In the genomic region with DNA sequence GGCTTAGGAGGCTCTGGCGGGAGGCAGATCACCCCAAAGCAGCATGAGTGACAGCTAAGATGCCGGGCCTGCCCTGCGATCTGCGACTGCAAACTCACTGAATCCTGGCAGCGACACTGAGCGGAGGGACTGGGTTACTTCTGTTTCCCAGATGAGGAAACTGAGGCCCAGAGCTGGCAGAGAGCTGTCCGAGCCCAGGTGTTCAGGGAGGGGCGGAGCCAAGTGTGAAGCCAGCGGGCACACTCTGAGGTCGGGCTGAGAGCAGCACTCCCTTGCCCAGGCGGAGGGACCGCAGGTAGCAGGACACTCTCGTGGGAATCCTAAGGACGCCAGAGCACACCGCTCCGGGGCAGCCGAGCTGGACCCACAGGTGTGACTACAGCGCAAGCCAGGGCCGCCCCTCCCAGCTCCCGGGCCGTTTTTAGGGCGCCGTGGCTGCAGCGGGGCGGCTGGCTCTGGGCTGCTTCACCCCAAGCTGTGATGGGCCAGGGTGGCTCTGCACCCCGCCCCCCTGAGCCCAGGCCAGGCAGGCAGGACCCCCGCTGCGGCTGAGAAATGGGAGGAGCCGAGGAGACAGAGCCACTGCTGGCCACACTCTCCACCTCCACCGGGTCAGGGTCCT, we compare ENCODE assay signal across 17 cellular contexts. TPM values are rescaled to one million over a fixed set of nuclear protein-coding genes. Genes with fewer than 3 reads are reported as not detected.
A peak's percentile ranks its signal among the peaks of the same experiment; 100 is the strongest.
DNase-seq lines count a peak whose midpoint lies in the region; ATAC-seq, FAIRE-seq and TF ChIP-seq lines count a peak whose summit lies in the region.
"Had no signal": no experiment of that assay in that cellular context is flagged by ENCODE, and none has a peak within 500 bp of the region (broad histone marks: within the 10 kb centered on the region; RNA-seq: fewer than 3 reads in every experiment).

No MANE protein-coding gene starts in this region.

- H3K36me3 ChIP-seq in left ventricle myocardium inferior, result no peaks in the 10 kb centered on the region
- peaks cover 12% of the 10 kb centered on the region for H3K36me3 ChIP-seq in NT2/D1 (ENCODE audit: insufficient read depth, insufficient read length, low read length)
- no peaks in the 10 kb centered on the region for H3K36me3 ChIP-seq in kidney (ENCODE audit: control insufficient read depth in 1 of 2, insufficient read depth in 2 of 2, low read length in 2 of 2)
- H3K36me3 ChIP-seq in gastroesophageal sphincter, result no peaks in the 10 kb centered on the region
- H3K36me3 ChIP-seq: heart left ventricle, sigmoid colon had no signal

- H3K9me3 ChIP-seq in left ventricle myocardium inferior (replicated peaks), result no peaks in the 10 kb centered on the region
- H3K9me3 ChIP-seq in NT2/D1 (ENCODE audit: insufficient read depth, low read length), result no peaks in the 10 kb centered on the region
- H3K9me3 ChIP-seq in kidney (ENCODE audit: control insufficient read depth in 1 of 2, low read length in 2 of 2), result no peaks in the 10 kb centered on the region
- no peaks in the 10 kb centered on the region for H3K9me3 ChIP-seq in gastroesophageal sphincter
- H3K9me3 ChIP-seq: heart left ventricle, sigmoid colon had no signal

- peaks cover 5% of the 10 kb centered on the region for H3K4me1 ChIP-seq in left ventricle myocardium inferior
- H3K4me1 ChIP-seq in NT2/D1 (ENCODE audit: insufficient read depth, insufficient read length), result peaks cover 14% of the 10 kb centered on the region
- H3K4me1 ChIP-seq in kidney (ENCODE audit: control insufficient read depth in 1 of 2, insufficient read depth in 1 of 2, low read depth in 1 of 2, low read length in 2 of 2), result no peaks in the 10 kb centered on the region
- peaks cover 0 to 3% (median 0%) of the 10 kb centered on the region in 3 donors for H3K4me1 ChIP-seq in gastroesophageal sphincter

- DNase-seq in Right ventricle myocardium inferior (ENCODE audit: missing footprints), result peak; percentile 47
- no peak for DNase-seq in left ventricle myocardium inferior
- no peak for DNase-seq in NT2/D1 (ENCODE audit: low read depth, low spot score)
- DNase-seq in kidney, result peak; percentile 59
- no peak for DNase-seq in amygdala (lab: John Stamatoyannopoulos, UW)
- DNase-seq: activated T-cell treated with anti-CD3 and anti-CD28 coated beads, Interleukin-2, amount 50 U/mL, for 24 hours; NCI-H2171 treated with DMSO at 0.1 percent for 48 hours; sigmoid colon; SW 1271 had no signal

- TF ChIP-seq POLR2A in gastroesophageal sphincter (IDR thresholded peaks at IDR 0.05), result no peak

- peaks cover 64% of the 10 kb centered on the region for H3K27me3 ChIP-seq in left ventricle myocardium inferior (ENCODE audit: low read depth)
- no peaks in the 10 kb centered on the region for H3K27me3 ChIP-seq in NT2/D1 (ENCODE audit: insufficient read depth, insufficient read length)
- H3K27me3 ChIP-seq in gastroesophageal sphincter, result peaks cover 57% of the 10 kb centered on the region

- FAIRE-seq in kidney (lab: Jason Lieb, UNC), result no peak
- FAIRE-seq: bronchial epithelial cell, endothelial cell of umbilical vein, HepG2 had no signal

- H3K4me3 ChIP-seq in left ventricle myocardium inferior, result no peak overlapping the region
- no peak overlapping the region for H3K4me3 ChIP-seq in NT2/D1 (ENCODE audit: insufficient read length, low read depth)
- no peak overlapping the region for H3K4me3 ChIP-seq in kidney (ENCODE audit: low read length in 2 of 2)
- no peak overlapping the region for H3K4me3 ChIP-seq in gastroesophageal sphincter
- H3K4me3 ChIP-seq: coronary artery, heart left ventricle, sigmoid colon had no signal

- WGBS in gastroesophageal sphincter (ENCODE audit: low coverage in 1 of 2), 2 donors, result 0 to 40% methylated on average over 1 to 3 of the region's 30 CpGs

- TF ChIP-seq CTCF in left ventricle myocardium inferior (IDR thresholded peaks at IDR 0.05; ENCODE audit: borderline replicate concordance), result no peak
- no peak for TF ChIP-seq CTCF in kidney (IDR thresholded peaks at IDR 0.05; ENCODE audit: borderline replicate concordance, extremely low read depth, insufficient read depth)
- TF ChIP-seq CTCF in gastroesophageal sphincter (IDR thresholded peaks at IDR 0.05), result no peak

- peak overlapping the region; percentile 24 for H3K9ac ChIP-seq in NT2/D1 (ENCODE audit: insufficient read length, low read depth)
- H3K9ac ChIP-seq in kidney (ENCODE audit: low read length in 2 of 2), result no peak overlapping the region

- ATAC-seq in Right ventricle myocardium inferior (no peak), HG02870 (IDR thresholded peaks at IDR 0.05; ENCODE audit: unreplicated experiment) (no peak), gastroesophageal sphincter (no peak)
- ATAC-seq: heart left ventricle, HepG2 had no signal

- intact Hi-C loops in Right ventricle myocardium inferior (cut with DNase I) (no loop called here), left ventricle myocardium inferior (cut with micrococcal nuclease) (no loop called here), kidney (cut with DNase I) (no loop called here)

- no peak for TF ChIP-seq EP300 in gastroesophageal sphincter (IDR thresholded peaks at IDR 0.05)

- H3K27ac ChIP-seq in left ventricle myocardium inferior (replicated peaks) (no peak overlapping the region), kidney (ENCODE audit: low read depth in 2 of 2, low read length in 2 of 2) (no peak overlapping the region), gastroesophageal sphincter (no peak overlapping the region)
- H3K27ac ChIP-seq: coronary artery, heart left ventricle, HL-60, sigmoid colon had no signal

RNA-seq across cellular contexts. Expression of gene MMP17, which starts 27.4 kb away (rescaled TPM):
- total RNA-seq in Right ventricle myocardium inferior (0.73 TPM), left ventricle myocardium inferior (0.77 TPM), kidney (3.2 TPM), gastroesophageal sphincter (1 to 10 TPM; 2.0 to 7.0 (median 4.5) TPM)
- 0.82 TPM for polyA plus RNA-seq in kidney (ENCODE audit: insufficient read depth, low read depth, low replicate concordance)

RNA-seq across cellular contexts. Expression of gene ULK1, which starts 38.8 kb away (rescaled TPM):
- total RNA-seq in Right ventricle myocardium inferior (49.3 TPM), left ventricle myocardium inferior (57.4 TPM), kidney (33.4 TPM), gastroesophageal sphincter (10 to 100 TPM; 10.0 to 34.2 (median 21.8) TPM)
- polyA plus RNA-seq in kidney (ENCODE audit: insufficient read depth, low read depth, low replicate concordance), result 11.4 TPM

Comparison
In these comparisons a context has a peak if more than half of its experiments do, and no peak if none do; other contexts are left out.
1. DNase-seq: peak in Right ventricle myocardium inferior (single experiment) and kidney (single experiment); none in left ventricle myocardium inferior (single experiment), NT2/D1 (single experiment) and amygdala (0 of 56).